Comparison of ENCODE assay signal across 8 cellular contexts in the genomic region with DNA sequence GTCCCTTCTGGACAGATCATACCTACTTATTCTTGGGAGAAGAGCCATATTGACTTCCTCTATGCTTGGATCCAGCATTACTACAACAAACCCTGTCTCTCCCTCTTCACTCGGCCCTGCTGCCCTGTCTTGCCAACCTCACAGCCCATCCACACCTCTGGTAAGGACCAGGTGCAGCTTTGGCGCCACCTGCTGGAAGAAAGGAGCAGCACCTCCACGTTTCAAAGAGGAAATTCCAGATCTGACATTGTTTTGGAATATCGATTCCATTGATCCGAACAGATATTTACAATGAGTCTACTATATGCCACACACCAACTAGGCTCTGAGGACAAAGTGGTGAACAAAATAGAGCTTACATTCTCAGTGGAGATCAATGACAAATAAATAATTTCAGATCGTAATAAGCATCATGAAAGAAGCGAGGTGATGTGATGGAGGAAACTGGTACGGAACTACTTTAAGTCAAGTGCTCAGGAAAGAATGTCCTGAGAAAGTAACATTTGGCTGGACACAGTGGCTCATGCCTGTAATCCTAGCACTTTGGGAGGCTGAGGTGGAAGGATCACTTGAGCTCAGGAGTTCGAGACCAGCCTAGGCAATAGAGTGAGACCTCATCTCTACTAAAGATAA. TPM values are rescaled to one million over a fixed set of nuclear protein-coding genes. Genes with fewer than 3 reads are reported as not detected.
DNase-seq lines count a peak whose midpoint lies in the region; ATAC-seq and TF ChIP-seq lines count a peak whose summit lies in the region.

No MANE protein-coding gene starts in this region.

- POLR2A ChIA-PET in T-cell (lab: Charles Lee): no interaction called here

- no peaks in the 10 kb centered on the region for H3K36me3 Mint-ChIP-seq in T-cell

- H3K4me3 ChIP-seq in adipocyte (ENCODE audit: low read length) (no peak overlapping the region), left ventricle myocardium inferior (no peak overlapping the region), retinal pigment epithelial cell (ENCODE audit: low read length) (no peak overlapping the region)

- H3K4me1 ChIP-seq in adipocyte (ENCODE audit: control insufficient read depth, insufficient read depth, low read length): peaks cover 4% of the 10 kb centered on the region
- no peaks in the 10 kb centered on the region for H3K4me1 ChIP-seq in left ventricle myocardium inferior

- H3K9me3 ChIP-seq in adipocyte (ENCODE audit: control insufficient read depth, low read length) (no peaks in the 10 kb centered on the region), left ventricle myocardium inferior (replicated peaks) (no peaks in the 10 kb centered on the region)

- intact Hi-C loops in left ventricle myocardium inferior (cut with micrococcal nuclease): loop anchor here (5.0 kb wide), 1 partner anchor 156 kb away; no protein-coding TSS in a partner anchor

- no peak overlapping the region for H3K4me3 Mint-ChIP-seq in T-cell

- H3K36me3 ChIP-seq in adipocyte (ENCODE audit: control insufficient read depth, insufficient read depth, low read length, severe bottlenecking): no peaks in the 10 kb centered on the region
- no peaks in the 10 kb centered on the region for H3K36me3 ChIP-seq in left ventricle myocardium inferior

- H3K9me3 Mint-ChIP-seq in T-cell: no peaks in the 10 kb centered on the region

- CTCF ChIA-PET in T-cell (lab: Charles Lee): interaction anchor here (0.7 to 4.3 kb wide), 13 partner anchors 18 to 368 kb away, joined by 3 to 38 read pairs (median 4); no protein-coding TSS in a partner anchor

- no peak overlapping the region for H3K9ac ChIP-seq in adipocyte (ENCODE audit: low read length)

- H3K27ac Mint-ChIP-seq in T-cell: peak overlapping the region in 1 of 2 donors; percentile 21

- TF ChIP-seq CTCF in left ventricle myocardium inferior (IDR thresholded peaks at IDR 0.05; ENCODE audit: borderline replicate concordance) (peak; percentile 96), retinal pigment epithelial cell (conservative IDR thresholded peaks at IDR 0.05; ENCODE audit: low read depth, low read length) (peak; percentile 97)

- H3K27ac ChIP-seq in left ventricle myocardium inferior (replicated peaks): no peak overlapping the region

- H3K27me3 ChIP-seq in adipocyte (replicated peaks; ENCODE audit: control insufficient read depth, insufficient read depth, low read length) (no peaks in the 10 kb centered on the region), left ventricle myocardium inferior (ENCODE audit: low read depth) (peaks cover 5% of the 10 kb centered on the region)

- H3K27me3 Mint-ChIP-seq in T-cell: no peaks in the 10 kb centered on the region

- DNase-seq in GM03348 (ENCODE audit: low spot score) (peak; percentile 86), NCI-H1092 treated with DMSO at 0.1 percent for 48 hours (lab: John Stamatoyannopoulos, UW) (peak; percentile 92), T-cell (peak in 32 of 34 experiments; percentile 41 to 75 (median 64)), adipocyte (ENCODE audit: low read depth) (peak; percentile 85), left ventricle myocardium inferior (peak; percentile 64), retinal pigment epithelial cell (ENCODE audit: low read depth) (no peak)

- peaks cover 0 to 5% (median 5%) of the 10 kb centered on the region in 3 donors for H3K4me1 Mint-ChIP-seq in T-cell

- ATAC-seq in T-cell (replicated peaks in 1 of 4) (peak; percentile 65 to 84 (median 72)), HG03354 (IDR thresholded peaks at IDR 0.05; ENCODE audit: poor library complexity, severe bottlenecking, unreplicated experiment) (no peak), GM19324 (IDR thresholded peaks at IDR 0.05; ENCODE audit: low FRiP score, unreplicated experiment) (no peak)

RNA-seq across cellular contexts. Expression of a gene that starts 18.7 kb away (rescaled TPM):
- 1 to 10 TPM in 4 of 5 donors, under 1 TPM in 1; 0.39 to 3.5 (median 1.4) TPM for total RNA-seq in T-cell
- 0.22 TPM for total RNA-seq in left ventricle myocardium inferior

Comparison
In these comparisons a context has a peak if more than half of its experiments do, and no peak if none do; other contexts are left out.
1. ATAC-seq: peak in T-cell (4 of 4); none in HG03354 (single experiment) and GM19324 (single experiment).